In the genomic region with DNA sequence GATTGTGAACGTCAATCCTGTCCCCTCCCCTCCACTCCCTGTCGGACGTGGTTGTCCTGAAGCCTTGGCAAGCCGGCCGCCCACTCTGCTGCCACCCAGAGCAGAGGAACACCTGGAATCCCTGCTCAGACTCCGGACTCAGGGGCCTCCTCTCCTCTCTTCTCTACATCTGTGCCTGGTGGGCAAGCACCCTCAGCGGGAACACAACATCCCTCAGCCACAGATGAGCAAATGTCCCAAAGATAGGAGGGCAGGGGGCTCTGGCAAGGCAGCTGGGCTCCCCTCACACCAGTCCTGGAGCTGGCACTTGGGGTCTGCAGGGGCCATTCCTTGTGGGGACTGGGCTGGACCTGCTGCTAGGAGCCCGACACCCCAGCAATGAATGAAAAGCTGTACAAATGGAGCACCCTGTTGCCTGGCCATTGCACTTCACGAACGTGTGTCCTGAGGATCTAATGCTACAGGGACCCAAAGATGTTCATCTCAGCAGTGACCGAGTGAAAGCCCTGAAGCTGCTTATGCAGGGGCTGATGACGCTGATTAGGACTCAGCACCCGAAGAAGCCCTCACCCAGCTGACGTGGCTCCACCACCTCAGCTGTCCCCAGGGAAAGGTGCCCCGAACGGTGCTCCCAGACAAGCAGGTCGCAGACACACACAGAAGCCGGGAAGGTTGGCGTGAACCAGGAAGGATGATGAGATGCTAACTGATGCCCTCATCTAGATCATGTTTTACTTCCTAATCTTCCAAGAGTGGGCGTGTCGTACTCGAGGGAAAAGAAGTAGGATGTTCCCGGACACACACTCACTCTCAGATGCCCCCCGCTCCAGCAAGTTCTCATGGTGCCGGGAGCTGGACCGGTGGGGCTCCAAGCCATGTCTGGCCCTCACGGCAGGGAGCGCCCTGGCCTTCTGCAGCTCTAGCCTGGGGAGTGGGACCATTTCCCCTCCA, we compare ENCODE assay signal across 1 cellular context.
TF ChIP-seq lines count a peak whose summit lies in the region.

No MANE protein-coding gene starts in this region.

TF ChIP-seq in HepG2, 621 proteins besides CTCF, POLR2A, EP300 and RAD21 (continued from another document):
- TF ChIP-seq, protein P1, sequence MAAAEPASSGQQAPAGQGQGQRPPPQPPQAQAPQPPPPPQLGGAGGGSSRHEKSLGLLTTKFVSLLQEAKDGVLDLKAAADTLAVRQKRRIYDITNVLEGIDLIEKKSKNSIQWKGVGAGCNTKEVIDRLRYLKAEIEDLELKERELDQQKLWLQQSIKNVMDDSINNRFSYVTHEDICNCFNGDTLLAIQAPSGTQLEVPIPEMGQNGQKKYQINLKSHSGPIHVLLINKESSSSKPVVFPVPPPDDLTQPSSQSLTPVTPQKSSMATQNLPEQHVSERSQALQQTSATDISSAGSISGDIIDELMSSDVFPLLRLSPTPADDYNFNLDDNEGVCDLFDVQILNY (CRISPR knock-in tag; conservative IDR thresholded peaks at IDR 0.05), result no peak
- TF ChIP-seq CREB1 (IDR thresholded peaks at IDR 0.05), result peak; percentile 25; the same call in 1 of the 2 replicates
- no peak for TF ChIP-seq CREB1 (CRISPR knock-in tag; IDR thresholded peaks at IDR 0.05)
- TF ChIP-seq ZNF883 (CRISPR knock-in tag; IDR thresholded peaks at IDR 0.05; ENCODE audit: not compliant biosample characterization), result no peak
- TF ChIP-seq ZBTB8A (CRISPR knock-in tag; IDR thresholded peaks at IDR 0.05; ENCODE audit: borderline replicate concordance, low read depth), result no peak
